Comparison of ENCODE assay signal across 1 cellular context in genomic region chr5:88746438-88746882, GRCh38.
TF ChIP-seq lines count a peak whose summit lies in the region.

No MANE protein-coding gene starts in this region.

TF ChIP-seq in GM12878, 131 proteins besides CTCF, POLR2A, EP300 and RAD21 (continued from another document):
- TF ChIP-seq RELB (IDR thresholded peaks at IDR 0.05; ENCODE audit: low read depth) (peak; percentile 32; the same call in 1 of the 2 replicates), EED (IDR thresholded peaks at IDR 0.05; ENCODE audit: low read depth) (0 out of 2 replicates have a peak, but pooled peaks have one; percentile 48), ZBTB33 (IDR thresholded peaks at IDR 0.05) (no peak), MEF2B (IDR thresholded peaks at IDR 0.05; ENCODE audit: partially characterized antibody, poor library complexity, severe bottlenecking) (peak; percentile 17), WRNIP1 (IDR thresholded peaks at IDR 0.05; ENCODE audit: borderline replicate concordance, low read depth, low read length) (no peak), ZSCAN29 (IDR thresholded peaks at IDR 0.05) (no peak), ZNF687 (IDR thresholded peaks at IDR 0.05) (peak; percentile 70; the same call in 1 of the 2 replicates), ATF7 (IDR thresholded peaks at IDR 0.05; ENCODE audit: low read depth) (peak; percentile 62), FOXM1 (IDR thresholded peaks at IDR 0.05; ENCODE audit: low read depth, low read length) (peak; percentile 36; the same call in 1 of the 2 replicates), SIX5 (IDR thresholded peaks at IDR 0.05; ENCODE audit: low read depth, low read length, severe bottlenecking) (no peak), YY1 (IDR thresholded peaks at IDR 0.05; ENCODE audit: low read depth, low read length) (peak; percentile 50; the same call in 1 of the 2 replicates), SPI1 (IDR thresholded peaks at IDR 0.05; ENCODE audit: borderline replicate concordance, insufficient read depth, low read depth, low read length) (peak; percentile 23; the same call in 1 of the 2 replicates), PKNOX1 (IDR thresholded peaks at IDR 0.05) (peak; percentile 57; the same call in 1 of the 2 replicates), TBL1XR1 (IDR thresholded peaks at IDR 0.05; ENCODE audit: low read depth, low read length) (no peak), IKZF1 (conservative IDR thresholded peaks at IDR 0.05) (peak; percentile 34; the same call in 1 of the 2 replicates), NFIC (IDR thresholded peaks at IDR 0.05; ENCODE audit: low read depth, low read length) (peak; percentile 66), STAT1 (conservative IDR thresholded peaks at IDR 0.05) (no peak), ATF3 (IDR thresholded peaks at IDR 0.05; ENCODE audit: borderline replicate concordance, extremely low read depth, low read depth, low read length) (no peak), POU2F2 (IDR thresholded peaks at IDR 0.05; ENCODE audit: borderline replicate concordance, low read depth, low read length) (0 out of 3 replicates have a peak, but pooled peaks have one; percentile 40), PML (IDR thresholded peaks at IDR 0.05; ENCODE audit: low read length) (peak; percentile 35; the same call in 1 of the 2 replicates), ATF2 (IDR thresholded peaks at IDR 0.05; ENCODE audit: low read length) (peak; percentile 85), ZBTB40 (IDR thresholded peaks at IDR 0.05; ENCODE audit: borderline replicate concordance) (peak; percentile 82; the same call in 1 of the 2 replicates), RUNX3 (IDR thresholded peaks at IDR 0.05; ENCODE audit: low read length) (0 out of 2 replicates have a peak, but pooled peaks have one; percentile 31), CBFB (IDR thresholded peaks at IDR 0.05; ENCODE audit: low read depth) (peak; percentile 24; the same call in 1 of the 2 replicates), BCLAF1 (IDR thresholded peaks at IDR 0.05) (no peak)
